Comparison of ENCODE assay signal across 8 cellular contexts in genomic region chr5:151123897-151124751, GRCh38. TPM values are rescaled to one million over a fixed set of nuclear protein-coding genes. Genes with fewer than 3 reads are reported as not detected.
DNase-seq lines count a peak whose midpoint lies in the region; ATAC-seq and TF ChIP-seq lines count a peak whose summit lies in the region.

No MANE protein-coding gene starts in this region.

- H3K4me3 Mint-ChIP-seq in activated CD4-positive, alpha-beta T cell treated with anti-CD3 and anti-CD28 coated beads, Interleukin-2, amount 10 ng/mL, durations not matched to agents 7 days and 5 days: no peak overlapping the region

- DNase-seq in COR-L47 (lab: John Stamatoyannopoulos, UW): peak; percentile 82
- no peak for DNase-seq in activated CD4-positive, alpha-beta T cell treated with anti-CD3 and anti-CD28 coated beads, Interleukin-2, amount 10 ng/mL, durations not matched to agents 7 days and 5 days
- peak; percentile 41 for DNase-seq in fibroblast of pulmonary artery (ENCODE audit: low read depth)
- DNase-seq in stimulated activated CD8-positive, alpha-beta memory T cell treated with anti-CD3 and anti-CD28 coated beads, Interleukin-7, amount 100 ng/mL, for 4 hours (ENCODE audit: low read depth in 2 of 2): peak; percentile 48 to 72
- DNase-seq in retina: no peak
- no peak for DNase-seq in GDM1 (lab: John Stamatoyannopoulos, UW)

- H3K4me3 ChIP-seq in fibroblast of pulmonary artery (replicated peaks; ENCODE audit: low read depth, low read length): no peak overlapping the region

- CTCF ChIA-PET in activated CD4-positive, alpha-beta T cell treated with anti-CD3 and anti-CD28 coated beads, Interleukin-2, amount 10 ng/mL, durations not matched to agents 7 days and 5 days (lab: Charles Lee): interaction anchor here (1.0 to 8.2 kb wide), 4 partner anchors 8 to 73 kb away, joined by 3 to 126 read pairs (median 46); no protein-coding TSS in a partner anchor

- ATAC-seq in GM19351 (IDR thresholded peaks at IDR 0.05; ENCODE audit: unreplicated experiment) (peak; percentile 86), HG03175 (IDR thresholded peaks at IDR 0.05; ENCODE audit: unreplicated experiment) (peak; percentile 91)

- H3K4me1 Mint-ChIP-seq in activated CD4-positive, alpha-beta T cell treated with anti-CD3 and anti-CD28 coated beads, Interleukin-2, amount 10 ng/mL, durations not matched to agents 7 days and 5 days: peaks cover 34% of the 10 kb centered on the region

- H3K27ac Mint-ChIP-seq in activated CD4-positive, alpha-beta T cell treated with anti-CD3 and anti-CD28 coated beads, Interleukin-2, amount 10 ng/mL, durations not matched to agents 7 days and 5 days: peak overlapping the region; percentile 81

- POLR2A ChIA-PET in activated CD4-positive, alpha-beta T cell treated with anti-CD3 and anti-CD28 coated beads, Interleukin-2, amount 10 ng/mL, durations not matched to agents 7 days and 5 days (lab: Charles Lee): no interaction called here

- H3K36me3 Mint-ChIP-seq in activated CD4-positive, alpha-beta T cell treated with anti-CD3 and anti-CD28 coated beads, Interleukin-2, amount 10 ng/mL, durations not matched to agents 7 days and 5 days (ENCODE audit: low read depth): peaks cover 81% of the 10 kb centered on the region

- H3K27me3 Mint-ChIP-seq in activated CD4-positive, alpha-beta T cell treated with anti-CD3 and anti-CD28 coated beads, Interleukin-2, amount 10 ng/mL, durations not matched to agents 7 days and 5 days: no peaks in the 10 kb centered on the region

- no peaks in the 10 kb centered on the region for H3K9me3 Mint-ChIP-seq in activated CD4-positive, alpha-beta T cell treated with anti-CD3 and anti-CD28 coated beads, Interleukin-2, amount 10 ng/mL, durations not matched to agents 7 days and 5 days

- TF ChIP-seq CTCF in fibroblast of pulmonary artery (IDR thresholded peaks at IDR 0.05; ENCODE audit: low read length, missing control alignments): no peak

RNA-seq across cellular contexts. Expression of gene ANXA6, which starts 33.5 kb away (rescaled TPM):
- total RNA-seq in activated CD4-positive, alpha-beta T cell treated with anti-CD3 and anti-CD28 coated beads, Interleukin-2, amount 10 ng/mL, durations not matched to agents 7 days and 5 days: 100 to 1,000 TPM; 494 to 508 TPM

RNA-seq across cellular contexts. Expression of gene TNIP1, which starts 43.3 kb away (rescaled TPM):
- total RNA-seq in activated CD4-positive, alpha-beta T cell treated with anti-CD3 and anti-CD28 coated beads, Interleukin-2, amount 10 ng/mL, durations not matched to agents 7 days and 5 days: 100 to 1,000 TPM; 127 TPM

Comparison
In these comparisons a context has a peak if more than half of its experiments do, and no peak if none do; other contexts are left out.
1. DNase-seq: peak in COR-L47 (single experiment), fibroblast of pulmonary artery (single experiment) and stimulated activated CD8-positive, alpha-beta memory T cell treated with anti-CD3 and anti-CD28 coated beads, Interleukin-7, amount 100 ng/mL, for 4 hours (2 of 2); none in activated CD4-positive, alpha-beta T cell treated with anti-CD3 and anti-CD28 coated beads, Interleukin-2, amount 10 ng/mL, durations not matched to agents 7 days and 5 days (single experiment), retina (single experiment) and GDM1 (single experiment).